In genomic region chr17:21573961-21574610, GRCh38 we compare ENCODE assay signal across 9 cellular contexts.
DNase-seq lines count a peak whose midpoint lies in the region; ATAC-seq, FAIRE-seq and TF ChIP-seq lines count a peak whose summit lies in the region.
"Had no signal": no experiment of that assay in that cellular context is flagged by ENCODE, and none has a peak within 500 bp of the region (broad histone marks: within the 10 kb centered on the region; RNA-seq: fewer than 3 reads in every experiment).

No MANE protein-coding gene starts in this region.

- 54% methylated on average over 4 of the region's 39 CpGs for WGBS in right lobe of liver (ENCODE audit: insufficient coverage, low coverage, low lambda C conversion rate, missing lambda C conversion rate)
- 30 to 67% (median 40%) methylated on average over 16 to 38 of the region's 39 CpGs for WGBS in stomach, 5 donors

- TF ChIP-seq POLR2A in right lobe of liver (IDR thresholded peaks at IDR 0.05) (no peak), stomach (IDR thresholded peaks at IDR 0.05) (no peak)

- DNase-seq in activated gamma-delta T cell treated with Interleukin-2 at 50 U/mL for 16 hours: peak; percentile 14
- no peak for DNase-seq in activated gamma-delta T cell (lab: John Stamatoyannopoulos, UW)
- DNase-seq in astrocyte of the spinal cord (ENCODE audit: low read depth, low spot score): peak; percentile 50
- peak in 1 of 3 donors; percentile 44 for DNase-seq in right lobe of liver
- DNase-seq in stomach: peak; percentile 54
- no peak for DNase-seq in DMS79 (lab: John Stamatoyannopoulos, UW)
- DNase-seq in RCC 7860 (ENCODE audit: low spot score): no peak
- DNase-seq: DND-41 had no signal

- H3K27me3 ChIP-seq in right lobe of liver: no peaks in the 10 kb centered on the region
- peaks cover 0 to 5% (median 0%) of the 10 kb centered on the region in 3 donors for H3K27me3 ChIP-seq in stomach

- H3K36me3 ChIP-seq in right lobe of liver (no peaks in the 10 kb centered on the region), stomach (no peaks in the 10 kb centered on the region)

- ATAC-seq in right lobe of liver (peak in 2 of 4 donors; percentile 29 to 45), HG02870 (IDR thresholded peaks at IDR 0.05; ENCODE audit: unreplicated experiment) (no peak)

- in situ Hi-C loops in astrocyte of the spinal cord (cut with HindIII; ENCODE audit: low sequenced_read_pairs): no loop called here

- no peak overlapping the region for H3K27ac ChIP-seq in right lobe of liver
- peak overlapping the region in 2 of 5 donors; percentile 11 to 42 for H3K27ac ChIP-seq in stomach

- intact Hi-C loops in right lobe of liver (cut with DNase I): no loop called here
- intact Hi-C loops in stomach (cut with DNase I; ENCODE audit: low total_unique reads): no loop called here

- H3K4me3 ChIP-seq in astrocyte of the spinal cord (ENCODE audit: low read depth, low read length) (peak overlapping the region; percentile 43), right lobe of liver (peak overlapping the region; percentile 7 to 32 (median 9)), stomach (peak overlapping the region; percentile 38 to 48 (median 40))

- no peak for FAIRE-seq in RCC 7860 (lab: Jason Lieb, UNC)

- TF ChIP-seq EP300 in stomach (IDR thresholded peaks at IDR 0.05): no peak

- H3K4me1 ChIP-seq in right lobe of liver (no peaks in the 10 kb centered on the region), stomach (peaks cover 0 to 8% (median 3%) of the 10 kb centered on the region in 4 donors)

- no peak for TF ChIP-seq CTCF in astrocyte of the spinal cord (IDR thresholded peaks at IDR 0.05; ENCODE audit: low read depth, low read length)
- TF ChIP-seq CTCF in right lobe of liver (IDR thresholded peaks at IDR 0.05): no peak
- TF ChIP-seq CTCF in stomach (IDR thresholded peaks at IDR 0.05): no peak

- H3K9me3 ChIP-seq in right lobe of liver (no peaks in the 10 kb centered on the region), stomach (no peaks in the 10 kb centered on the region)

Comparison
In these comparisons a context has a peak if more than half of its experiments do, and no peak if none do; other contexts are left out.
1. DNase-seq: peak in activated gamma-delta T cell treated with Interleukin-2 at 50 U/mL for 16 hours (single experiment), astrocyte of the spinal cord (single experiment) and stomach (single experiment); none in activated gamma-delta T cell (single experiment), DMS79 (single experiment) and RCC 7860 (single experiment).
2. Peak in every context shown above with its lines, with median percentiles within 50 percentile points of each other: H3K4me3 ChIP-seq.